In genomic region chr3:550481-550880, GRCh38 we compare ENCODE assay signal across 26 cellular contexts.
"Had no signal": no experiment of that assay in that cellular context is flagged by ENCODE, and none has a peak within 500 bp of the region (broad histone marks: within the 10 kb centered on the region; RNA-seq: fewer than 3 reads in every experiment).

No MANE protein-coding gene starts in this region.

- FAIRE-seq: bronchial epithelial cell, RCC 7860 had no signal

- H3K9me3 ChIP-seq: ascending aorta, body of pancreas had no signal

- ATAC-seq: activated CD4-positive, CD25-positive, alpha-beta regulatory T cell treated with anti-CD3 and anti-CD28 coated beads, Interleukin-2, amount 50 U/mL, for 24 hours; activated CD8-positive, alpha-beta T cell treated with anti-CD3 and anti-CD28 coated beads for 36 hours; activated naive CD4-positive, alpha-beta T cell treated with anti-CD3 and anti-CD28 coated beads, Interleukin-2, amount 50 U/mL, for 72 hours; activated naive CD8-positive, alpha-beta T cell treated with anti-CD3 and anti-CD28 coated beads, Interleukin-2, amount 50 U/mL, for 24 hours; body of pancreas; PC-3; T-cell had no signal

- H3K4me3 ChIP-seq: ascending aorta, body of pancreas had no signal

- H3K36me3 ChIP-seq: ascending aorta had no signal

- DNase-seq: activated CD4-positive, alpha-beta T cell treated with anti-CD3 and anti-CD28 coated beads for 4 hours; activated CD8-positive, alpha-beta memory T cell treated with anti-CD3 and anti-CD28 coated beads, Interleukin-2, amount 50 U/mL, for 48 hours; activated CD8-positive, alpha-beta T cell treated with anti-CD3 and anti-CD28 coated beads for 36 hours; activated effector memory CD4-positive, alpha-beta T cell treated with Interleukin-2 at 50 U/mL for 16 hours; activated naive CD4-positive, alpha-beta T cell treated with Interleukin-2 at 50 U/mL for 16 hours; activated naive CD8-positive, alpha-beta T cell treated with anti-CD3 and anti-CD28 coated beads, Interleukin-2, amount 50 U/mL, for 24 hours; activated T-cell treated with anti-CD3 and anti-CD28 coated beads, Interleukin-2, amount 50 U/mL, for 24 hours; amniotic stem cell; body of pancreas; central memory CD4-positive, alpha-beta T cell; IMR-90; KG1; NCI-H1048; NCI-H146; NCI-H2029; NCI-H2107; NCI-H510A treated with DMSO at 0.1 percent for 48 hours; PC-3; SHP77 treated with DMSO at 0.1 percent for 48 hours; T-cell; T-helper 2 cell had no signal

- H3K27ac ChIP-seq: ascending aorta, body of pancreas had no signal

- H3K27me3 ChIP-seq: ascending aorta, body of pancreas had no signal

- H3K4me1 ChIP-seq: ascending aorta, body of pancreas had no signal
